In the genomic region with DNA sequence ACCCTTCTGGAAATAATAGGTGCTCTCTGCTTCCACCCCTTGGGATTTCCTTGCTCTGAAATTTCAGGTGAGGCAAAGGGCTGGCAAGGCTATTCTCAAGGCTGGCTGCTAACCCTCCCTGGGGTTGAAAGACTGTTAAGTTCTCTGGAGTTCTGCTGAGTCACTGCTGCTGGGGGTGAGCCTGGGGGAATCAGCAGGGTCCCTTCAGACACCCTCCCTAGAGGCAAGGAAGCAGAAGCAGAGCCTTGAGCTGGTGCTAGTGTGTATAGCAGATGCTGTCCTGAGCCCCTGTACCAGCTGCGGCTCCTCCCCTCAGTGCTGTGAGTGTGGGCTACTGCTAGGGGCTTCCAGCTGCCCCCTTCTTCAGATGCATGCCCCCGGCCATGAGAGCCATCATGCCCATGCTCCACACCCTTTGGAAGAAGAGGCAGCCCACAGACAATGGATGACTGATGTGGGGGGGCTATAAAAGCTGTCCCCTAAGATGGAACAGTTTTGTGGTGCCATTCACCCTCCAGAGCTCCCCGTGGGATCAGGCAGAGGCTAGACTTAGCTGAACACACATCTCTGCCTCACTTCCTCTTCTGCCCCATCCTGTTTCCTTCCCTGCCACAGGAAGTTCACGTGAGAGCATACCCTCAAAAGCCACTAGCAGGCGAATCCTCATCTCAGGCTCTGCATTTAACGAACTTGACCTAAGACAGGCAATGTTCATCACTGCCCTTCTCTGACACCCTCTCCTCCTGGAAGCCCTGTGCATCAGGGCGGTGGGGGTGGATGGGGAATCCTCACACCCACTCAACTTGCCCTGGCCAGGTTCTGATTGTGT, we compare ENCODE assay signal across 9 cellular contexts.
A peak's percentile ranks its signal among the peaks of the same experiment; 100 is the strongest.
DNase-seq lines count a peak whose midpoint lies in the region; ATAC-seq and TF ChIP-seq lines count a peak whose summit lies in the region.
"Had no signal": no experiment of that assay in that cellular context is flagged by ENCODE, and none has a peak within 500 bp of the region (broad histone marks: within the 10 kb centered on the region; RNA-seq: fewer than 3 reads in every experiment).

No MANE protein-coding gene starts in this region.

- H3K9me3 ChIP-seq in HEK293 (ENCODE audit: control insufficient read depth, insufficient read depth, low read depth, low read length) (no peaks in the 10 kb centered on the region), left lung (no peaks in the 10 kb centered on the region)

- H3K27me3 ChIP-seq in left lung, result no peaks in the 10 kb centered on the region

- DNase-seq in CD1c-positive myeloid dendritic cell (ENCODE audit: extremely low spot score) (peak; percentile 64), UCSD-AML1 (lab: John Stamatoyannopoulos, UW; ENCODE audit: unreplicated experiment) (peak; percentile 68), left lung (no peak), coronary artery (ENCODE audit: low spot score) (no peak), dedifferentiated amniotic fluid mesenchymal stem cell (ENCODE audit: extremely low spot score) (no peak)
- DNase-seq: Right ventricle myocardium superior had no signal

- CTCF ChIA-PET in HEK293 (lab: Yijun Ruan, JAX), result interaction anchor here (0.5 to 1.7 kb wide), 7 partner anchors 11 to 660 kb away, joined by 3 to 6 read pairs (median 3); no protein-coding TSS in a partner anchor

- H3K36me3 ChIP-seq in HEK293 (ENCODE audit: control insufficient read depth in 2 of 2, insufficient read depth in 1 of 2, low read length in 2 of 2), result peaks cover 0 to 10% of the 10 kb centered on the region in 2 experiments; a peak in 1 of 3 replicates
- H3K36me3 ChIP-seq in left lung, result no peaks in the 10 kb centered on the region

- H3K4me1 ChIP-seq in HEK293 (ENCODE audit: control insufficient read depth, insufficient read depth, low read length), result peaks cover 18% of the 10 kb centered on the region
- peaks cover 24 to 73% of the 10 kb centered on the region in 2 donors for H3K4me1 ChIP-seq in left lung

- H3K4me3 ChIP-seq in HEK293 (ENCODE audit: low read depth, low read length) (no peak overlapping the region), left lung (no peak overlapping the region), coronary artery (no peak overlapping the region)

- TF ChIP-seq CTCF in HEK293 (tag by site-specific recombination; IDR thresholded peaks at IDR 0.05) (no peak), left lung (IDR thresholded peaks at IDR 0.05) (no peak), coronary artery (IDR thresholded peaks at IDR 0.05) (no peak)

- intact Hi-C loops in left lung (cut with DNase I), result no loop called here

- POLR2A ChIA-PET in HEK293 (lab: Yijun Ruan, JAX), result interaction anchor here (0.7 kb wide), 1 partner anchor 26 kb away, joined by 4 read pairs; no protein-coding TSS in a partner anchor

- ATAC-seq in left lung, result peak; percentile 9
- ATAC-seq in GM18502 (IDR thresholded peaks at IDR 0.05; ENCODE audit: poor library complexity, unreplicated experiment), result no peak
- ATAC-seq in GM18870 (IDR thresholded peaks at IDR 0.05; ENCODE audit: unreplicated experiment), result no peak

- no peak overlapping the region for H3K27ac ChIP-seq in HEK293 (ENCODE audit: extremely low read depth, low read depth, low read length)
- H3K27ac ChIP-seq in left lung, result peak overlapping the region in 1 of 2 donors; percentile 31
- peak overlapping the region in 1 of 2 donors; percentile 55 for H3K27ac ChIP-seq in coronary artery

TF ChIP-seq in HEK293, 187 proteins besides CTCF, POLR2A, EP300 and RAD21:
- TF ChIP-seq ZFHX2 (tag by site-specific recombination; conservative IDR thresholded peaks at IDR 0.05) (peak; percentile 36; the same call in 1 of the 2 replicates), GLIS1 (tag by site-specific recombination; IDR thresholded peaks at IDR 0.05) (peak; percentile 52; the same call in 1 of the 2 replicates), ZNF341 (tag by site-specific recombination; IDR thresholded peaks at IDR 0.05; ENCODE audit: low read depth) (0 out of 2 replicates have a peak, but pooled peaks have one; percentile 12), MEIS1 (CRISPR knock-in tag; IDR thresholded peaks at IDR 0.05; ENCODE audit: borderline replicate concordance) (no peak), ZIC2 (tag by site-specific recombination; IDR thresholded peaks at IDR 0.05) (peak; percentile 43; the same call in 1 of the 2 replicates), GLIS2 (tag by site-specific recombination; IDR thresholded peaks at IDR 0.05) (peak; percentile 26; the same call in 1 of the 2 replicates)
- TF ChIP-seq, protein P1, sequence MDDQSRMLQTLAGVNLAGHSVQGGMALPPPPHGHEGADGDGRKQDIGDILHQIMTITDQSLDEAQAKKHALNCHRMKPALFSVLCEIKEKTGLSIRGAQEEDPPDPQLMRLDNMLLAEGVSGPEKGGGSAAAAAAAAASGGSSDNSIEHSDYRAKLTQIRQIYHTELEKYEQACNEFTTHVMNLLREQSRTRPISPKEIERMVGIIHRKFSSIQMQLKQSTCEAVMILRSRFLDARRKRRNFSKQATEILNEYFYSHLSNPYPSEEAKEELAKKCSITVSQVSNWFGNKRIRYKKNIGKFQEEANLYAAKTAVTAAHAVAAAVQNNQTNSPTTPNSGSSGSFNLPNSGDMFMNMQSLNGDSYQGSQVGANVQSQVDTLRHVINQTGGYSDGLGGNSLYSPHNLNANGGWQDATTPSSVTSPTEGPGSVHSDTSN (CRISPR knock-in tag; IDR thresholded peaks at IDR 0.05), result no peak

Comparison
In these comparisons a context has a peak if more than half of its experiments do, and no peak if none do; other contexts are left out.
1. DNase-seq: peak in CD1c-positive myeloid dendritic cell (single experiment) and UCSD-AML1 (single experiment); none in left lung (0 of 2), coronary artery (single experiment) and dedifferentiated amniotic fluid mesenchymal stem cell (single experiment).